In the genomic region with DNA sequence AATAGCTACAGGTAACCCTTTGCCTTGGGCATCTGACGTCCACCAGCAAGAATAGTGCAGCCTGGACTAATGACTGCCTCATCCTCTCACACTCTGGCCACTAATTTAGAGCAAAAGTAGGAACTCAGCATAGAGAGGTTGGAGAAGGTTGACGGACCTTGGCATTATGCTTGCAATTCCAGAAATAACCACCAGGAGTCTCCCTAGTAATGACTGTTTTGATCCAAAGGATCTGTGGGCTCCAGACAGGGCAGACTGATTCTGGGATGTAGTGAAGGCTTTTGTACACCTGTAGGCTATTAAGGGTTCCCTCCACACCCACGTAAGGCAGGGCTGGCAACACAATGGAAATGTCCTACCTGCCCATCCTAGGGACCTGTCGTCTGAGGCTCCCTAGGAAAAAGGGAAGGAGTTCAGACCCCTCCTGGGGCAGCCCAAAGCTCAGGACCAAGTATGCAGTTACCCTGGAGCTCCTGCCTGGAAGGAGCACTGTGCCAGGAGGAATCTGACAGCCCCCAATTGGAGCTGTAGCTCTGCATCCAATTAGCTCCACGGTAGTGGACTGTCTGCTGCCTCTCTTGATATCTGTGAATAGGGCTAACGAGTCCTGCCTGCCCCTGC, we compare ENCODE assay signal across 1 cellular context.
TF ChIP-seq lines count a peak whose summit lies in the region.

No MANE protein-coding gene starts in this region.

TF ChIP-seq in HepG2, 621 proteins besides CTCF, POLR2A, EP300 and RAD21 (continued from another document):
- TF ChIP-seq NR3C1 (CRISPR knock-in tag; IDR thresholded peaks at IDR 0.05): no peak
- peak; percentile 36; the same call in 1 of the 2 replicates for TF ChIP-seq SMC3 (IDR thresholded peaks at IDR 0.05; ENCODE audit: low read length)
- no peak for TF ChIP-seq ZIK1 (CRISPR knock-in tag; IDR thresholded peaks at IDR 0.05; ENCODE audit: borderline replicate concordance, low read depth)
- no peak for TF ChIP-seq HNRNPH1 (optimal IDR thresholded peaks at IDR 0.05; ENCODE audit: low read depth, low read length)
